In the genomic region with DNA sequence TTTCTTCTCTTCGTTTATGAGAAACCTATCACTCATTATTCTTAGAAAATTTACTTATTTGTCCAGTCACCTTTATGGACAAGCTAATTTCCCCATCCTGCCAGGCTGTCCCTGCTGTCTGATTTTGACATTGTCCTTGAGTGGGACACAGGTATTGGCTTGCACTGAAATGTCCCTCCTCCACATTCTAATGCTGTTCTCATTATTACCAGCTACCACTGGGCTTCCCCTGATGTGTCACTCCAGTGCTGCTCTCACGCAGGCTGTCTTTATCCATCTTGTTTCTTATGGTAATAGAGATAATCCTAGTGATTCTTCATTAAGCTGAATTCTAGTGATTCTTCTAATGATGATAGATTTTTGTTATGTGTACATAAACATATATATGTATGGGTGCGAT, we compare ENCODE assay signal across 29 cellular contexts.
"Had no signal": no experiment of that assay in that cellular context is flagged by ENCODE, and none has a peak within 500 bp of the region (broad histone marks: within the 10 kb centered on the region; RNA-seq: fewer than 3 reads in every experiment).

No MANE protein-coding gene starts in this region.

- H3K36me3 Mint-ChIP-seq: mesothelial cell of epicardium; naive B cell; natural killer cell treated with Interleukin-12 subunit alpha and Interleukin-12 subunit beta and Interleukin-15 and Interleukin-18, amount 100 ng/mL, for 72 hours; stimulated activated memory B cell treated with anti-CD40 and anti-IgM and Interleukin-4, amounts not matched to agents 10 μg/mL and 1 μg/mL and 100 μg/mL, for 72 hours; type B pancreatic cell had no signal

- H3K4me1 Mint-ChIP-seq: naive B cell; stimulated activated memory B cell treated with anti-CD40 and anti-IgM and Interleukin-4, amounts not matched to agents 10 μg/mL and 1 μg/mL and 100 μg/mL, for 72 hours had no signal

- H3K4me3 ChIP-seq: colonic mucosa, gastrocnemius medialis, mucosa of descending colon, prostate gland, right atrium auricular region, smooth muscle cell, testis, tibial artery had no signal

- H3K27me3 ChIP-seq: colonic mucosa, gastrocnemius medialis, right atrium auricular region, testis, tibial artery had no signal

- H3K27me3 Mint-ChIP-seq: dendritic cell treated with granulocyte-macrophage colony-stimulating factor and Interleukin-4, amounts not matched to agents 40 ng/mL and 50 ng/mL, for 4 days; naive B cell; stimulated activated memory B cell treated with anti-CD40 and anti-IgM and Interleukin-4, amounts not matched to agents 10 μg/mL and 1 μg/mL and 100 μg/mL, for 72 hours; type B pancreatic cell had no signal

- H3K27ac Mint-ChIP-seq: dendritic cell treated with granulocyte-macrophage colony-stimulating factor and Interleukin-4, amounts not matched to agents 40 ng/mL and 50 ng/mL, for 4 days; endodermal cell; mesothelial cell of epicardium; naive B cell; natural killer cell treated with Interleukin-12 subunit alpha and Interleukin-12 subunit beta and Interleukin-15 and Interleukin-18, amount 100 ng/mL, for 72 hours; stimulated activated memory B cell treated with anti-CD40 and anti-IgM and Interleukin-4, amounts not matched to agents 10 μg/mL and 1 μg/mL and 100 μg/mL, for 72 hours; type B pancreatic cell had no signal

- ATAC-seq: esophagus mucosa; gastrocnemius medialis; left lobe of liver; mucosa of descending colon; natural killer cell treated with Interleukin-12 subunit alpha and Interleukin-12 subunit beta and Interleukin-15 and Interleukin-18, amount 100 ng/mL, for 72 hours; sciatic nerve; stimulated activated memory B cell treated with anti-CD40 and anti-IgM and Interleukin-4, amounts not matched to agents 10 μg/mL and 1 μg/mL and 100 μg/mL, for 72 hours; stimulated activated naive CD8-positive, alpha-beta T cell treated with anti-CD3 and anti-CD28 coated beads, Interleukin-15, Interleukin-2, amounts not matched to agents 100 U/mL and 50 U/mL, for 24 hours had no signal

- H3K9me3 ChIP-seq: colonic mucosa, gastrocnemius medialis, mucosa of descending colon, prostate gland, right atrium auricular region, testis, tibial artery had no signal

- H3K4me1 ChIP-seq: colonic mucosa, prostate gland, testis, tibial artery had no signal

- DNase-seq: colonic mucosa; effector CD8-positive, alpha-beta T cell; endodermal cell; foreskin fibroblast; gastrocnemius medialis; head of caudate nucleus; kidney; mesenchymal stem cell; mucosa of descending colon; naive B cell; stimulated activated CD4-positive, alpha-beta T cell treated with anti-CD3 and anti-CD28 coated beads, Interleukin-12 subunit alpha, Interleukin-12 subunit beta, amount 100 ng/mL, for 4 hours; stimulated activated CD4-positive, alpha-beta T cell treated with anti-CD3 and anti-CD28 coated beads, Interleukin-1b, Interleukin-23, amount 100 ng/mL, for 48 hours; stimulated activated CD4-positive, alpha-beta T cell treated with anti-CD3 and anti-CD28 coated beads, Interleukin-4, amount 100 ng/mL, for 1 hour; stimulated activated naive CD8-positive, alpha-beta T cell treated with anti-CD3 and anti-CD28 coated beads, Interleukin-15, Interleukin-2, amounts not matched to agents 100 U/mL and 50 U/mL, for 24 hours; substantia nigra; testis; tibial artery had no signal

- H3K9me3 Mint-ChIP-seq: dendritic cell treated with granulocyte-macrophage colony-stimulating factor and Interleukin-4, amounts not matched to agents 40 ng/mL and 50 ng/mL, for 4 days; endodermal cell; mesothelial cell of epicardium; naive B cell; natural killer cell treated with Interleukin-12 subunit alpha and Interleukin-12 subunit beta and Interleukin-15 and Interleukin-18, amount 100 ng/mL, for 72 hours; stimulated activated memory B cell treated with anti-CD40 and anti-IgM and Interleukin-4, amounts not matched to agents 10 μg/mL and 1 μg/mL and 100 μg/mL, for 72 hours; type B pancreatic cell had no signal

- H3K4me3 Mint-ChIP-seq: dendritic cell treated with granulocyte-macrophage colony-stimulating factor and Interleukin-4, amounts not matched to agents 40 ng/mL and 50 ng/mL, for 4 days; endodermal cell; mesothelial cell of epicardium; naive B cell; natural killer cell treated with Interleukin-12 subunit alpha and Interleukin-12 subunit beta and Interleukin-15 and Interleukin-18, amount 100 ng/mL, for 72 hours; neural crest cell; stimulated activated memory B cell treated with anti-CD40 and anti-IgM and Interleukin-4, amounts not matched to agents 10 μg/mL and 1 μg/mL and 100 μg/mL, for 72 hours; type B pancreatic cell had no signal

- H3K36me3 ChIP-seq: colonic mucosa, gastrocnemius medialis, prostate gland, right atrium auricular region, tibial artery had no signal
